8 cellular contexts compared by ENCODE assay signal in the genomic region with DNA sequence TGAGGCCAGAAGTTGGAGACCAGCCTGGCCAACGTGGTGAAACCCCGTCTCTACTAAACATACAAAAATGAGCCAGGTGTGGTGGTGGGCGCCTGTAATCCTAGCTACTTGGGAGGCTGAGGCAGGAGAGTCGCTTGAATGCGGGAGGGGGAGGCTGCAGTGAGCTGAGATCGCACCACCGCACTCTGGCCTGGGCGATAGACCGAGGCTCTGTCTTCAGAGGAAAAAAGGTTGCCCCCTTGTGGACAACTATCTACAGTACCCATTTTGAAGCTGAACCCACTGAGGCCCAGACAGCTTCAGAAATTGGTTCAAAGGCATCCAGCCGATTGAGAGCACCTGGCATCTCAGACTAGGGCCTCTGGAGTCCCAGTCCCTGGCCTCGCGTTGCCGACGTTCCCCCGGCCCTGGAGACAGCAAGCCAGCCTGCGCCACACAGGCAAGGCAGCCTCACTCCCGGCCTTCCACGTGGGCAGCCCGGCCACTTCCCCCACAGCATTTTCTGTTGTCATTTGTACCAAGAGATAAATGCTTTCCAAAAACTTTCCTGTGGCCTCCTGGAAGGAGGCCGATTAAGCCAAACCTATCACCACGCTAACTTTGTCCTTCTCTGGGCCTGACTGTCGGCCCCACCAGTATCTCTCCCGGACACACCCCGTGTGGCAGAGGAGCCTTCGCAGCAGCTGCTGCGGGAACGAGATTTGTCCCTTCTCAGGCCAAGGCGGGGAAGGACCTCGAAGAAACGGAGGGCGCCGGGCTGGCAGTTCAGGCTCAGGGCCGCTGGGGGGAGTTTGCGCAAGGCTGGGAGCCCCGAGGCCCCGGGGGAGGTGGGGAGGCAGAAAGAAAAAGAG.
DNase-seq lines count a peak whose midpoint lies in the region; ATAC-seq and TF ChIP-seq lines count a peak whose summit lies in the region.

No MANE protein-coding gene starts in this region.

- POLR2A ChIA-PET in BJ (lab: Charles Lee) = no interaction called here

- intact Hi-C loops in psoas muscle (cut with DNase I) = no loop called here

- no peaks in the 10 kb centered on the region for H3K4me1 ChIP-seq in psoas muscle

- no peak overlapping the region for H3K4me3 ChIP-seq in BJ (ENCODE audit: low read depth, low read length)
- H3K4me3 ChIP-seq in fibroblast of mammary gland (ENCODE audit: control insufficient read depth, low read depth, low read length) = no peak overlapping the region
- peak overlapping the region; percentile 9 for H3K4me3 ChIP-seq in psoas muscle

- no peaks in the 10 kb centered on the region for H3K9me3 ChIP-seq in psoas muscle

- ATAC-seq in HG03175 (IDR thresholded peaks at IDR 0.05; ENCODE audit: unreplicated experiment) (peak; percentile 38), psoas muscle (peak in 2 of 4 donors; percentile 51 to 54), GM18502 (IDR thresholded peaks at IDR 0.05; ENCODE audit: poor library complexity, unreplicated experiment) (no peak), HG03342 (IDR thresholded peaks at IDR 0.05; ENCODE audit: unreplicated experiment) (no peak)

- WGBS in psoas muscle, 3 donors = 52 to 58% (median 53%) methylated on average over 36 of the region's 36 CpGs

- DNase-seq in BJ (ENCODE audit: low read depth) (no peak), fibroblast of mammary gland (ENCODE audit: low read depth) (peak; percentile 34), psoas muscle (peak in 1 of 2 donors; percentile 64), NCI-H2107 (lab: John Stamatoyannopoulos, UW) (no peak)
- DNase-seq in activated CD4-positive, alpha-beta T cell treated with anti-CD3 and anti-CD28 coated beads, Interleukin-2, amount 50 U/mL, for 4 hours = peak; percentile 11 to 22

- CTCF ChIA-PET in BJ (lab: Yijun Ruan, JAX) = interaction anchor here (0.8 to 1.5 kb wide), 7 partner anchors 9 to 619 kb away, joined by 3 to 7 read pairs (median 4); no protein-coding TSS in a partner anchor

- TF ChIP-seq CTCF in BJ (IDR thresholded peaks at IDR 0.05; ENCODE audit: insufficient read depth, low read depth, low read length) (peak; percentile 34), fibroblast of mammary gland (conservative IDR thresholded peaks at IDR 0.05; ENCODE audit: control insufficient read depth, insufficient read depth, low read depth, low read length) (peak; percentile 50), psoas muscle (IDR thresholded peaks at IDR 0.05) (peak; percentile 33)

- H3K27ac ChIP-seq in psoas muscle = no peak overlapping the region

- peaks cover 6% of the 10 kb centered on the region for H3K36me3 ChIP-seq in BJ (ENCODE audit: control insufficient read depth, insufficient read depth, low read length)
- no peaks in the 10 kb centered on the region for H3K36me3 ChIP-seq in psoas muscle (ENCODE audit: insufficient read depth in 1 of 2, low read depth in 1 of 2)

- H3K27me3 ChIP-seq in BJ (ENCODE audit: control insufficient read depth, insufficient read depth, low read length) (no peaks in the 10 kb centered on the region), psoas muscle (ENCODE audit: insufficient read depth in 3 of 3, low read length in 2 of 3) (peaks cover 0 to 3% (median 0%) of the 10 kb centered on the region in 3 donors)

Comparison
In these comparisons a context has a peak if more than half of its experiments do, and no peak if none do; other contexts are left out.
1. DNase-seq: peak in activated CD4-positive, alpha-beta T cell treated with anti-CD3 and anti-CD28 coated beads, Interleukin-2, amount 50 U/mL, for 4 hours (2 of 2) and fibroblast of mammary gland (single experiment); none in BJ (single experiment) and NCI-H2107 (single experiment).
2. Peak in every context shown above with its lines, with median percentiles within 50 percentile points of each other: CTCF ChIP-seq.